In genomic region chr22:34111210-34111824, GRCh38 we compare ENCODE assay signal across 9 cellular contexts.
DNase-seq lines count a peak whose midpoint lies in the region; ATAC-seq and TF ChIP-seq lines count a peak whose summit lies in the region.
"Had no signal": no experiment of that assay in that cellular context is flagged by ENCODE, and none has a peak within 500 bp of the region (broad histone marks: within the 10 kb centered on the region; RNA-seq: fewer than 3 reads in every experiment).

No MANE protein-coding gene starts in this region.

- H3K36me3 ChIP-seq in adrenal gland (replicated peaks in 1 of 2): no peaks in the 10 kb centered on the region

- intact Hi-C loops in activated CD4-positive, alpha-beta T cell treated with anti-CD3 and anti-CD28 coated beads, Interleukin-2, amount 10 ng/mL, durations not matched to agents 24 days and 14 days (cut with micrococcal nuclease): no loop called here
- intact Hi-C loops in adrenal gland (cut with DNase I): loop anchor here (5.0 to 10.0 kb wide), 2 partner anchors 179 to 597 kb away; no protein-coding TSS in a partner anchor

- WGBS in adrenal gland, 4 donors: 3 to 11% (median 9%) methylated on average over 7 of the region's 7 CpGs

- H3K36me3 Mint-ChIP-seq in activated CD4-positive, alpha-beta T cell treated with anti-CD3 and anti-CD28 coated beads, Interleukin-2, amount 10 ng/mL, durations not matched to agents 24 days and 14 days (ENCODE audit: low read depth): no peaks in the 10 kb centered on the region
- H3K36me3 Mint-ChIP-seq: activated naive CD4-positive, alpha-beta T cell treated with anti-CD3 and anti-CD28 coated beads, Interleukin-2, amount 50 U/mL, for 72 hours had no signal

- no peak overlapping the region for H3K27ac Mint-ChIP-seq in activated CD4-positive, alpha-beta T cell treated with anti-CD3 and anti-CD28 coated beads, Interleukin-2, amount 10 ng/mL, durations not matched to agents 24 days and 14 days
- H3K27ac Mint-ChIP-seq in stimulated activated naive CD8-positive, alpha-beta T cell treated with anti-CD3 and anti-CD28 coated beads, Interleukin-15, amount 100 ng/mL, for 72 hours: no peak overlapping the region
- H3K27ac Mint-ChIP-seq: activated naive CD4-positive, alpha-beta T cell treated with anti-CD3 and anti-CD28 coated beads, Interleukin-2, amount 50 U/mL, for 72 hours had no signal

- no peaks in the 10 kb centered on the region for H3K4me1 Mint-ChIP-seq in activated CD4-positive, alpha-beta T cell treated with anti-CD3 and anti-CD28 coated beads, Interleukin-2, amount 10 ng/mL, durations not matched to agents 24 days and 14 days
- no peaks in the 10 kb centered on the region for H3K4me1 Mint-ChIP-seq in stimulated activated naive CD8-positive, alpha-beta T cell treated with anti-CD3 and anti-CD28 coated beads, Interleukin-15, amount 100 ng/mL, for 72 hours

- H3K27ac ChIP-seq in adrenal gland: no peak overlapping the region

- peak; percentile 38 to 67 (median 60) for TF ChIP-seq CTCF in adrenal gland (IDR thresholded peaks at IDR 0.05)

- no peaks in the 10 kb centered on the region for H3K27me3 Mint-ChIP-seq in activated CD4-positive, alpha-beta T cell treated with anti-CD3 and anti-CD28 coated beads, Interleukin-2, amount 10 ng/mL, durations not matched to agents 24 days and 14 days
- H3K27me3 Mint-ChIP-seq in stimulated activated naive CD8-positive, alpha-beta T cell treated with anti-CD3 and anti-CD28 coated beads, Interleukin-15, amount 100 ng/mL, for 72 hours: no peaks in the 10 kb centered on the region

- peaks cover 5% of the 10 kb centered on the region for H3K27me3 ChIP-seq in adrenal gland

- H3K4me3 Mint-ChIP-seq in activated CD4-positive, alpha-beta T cell treated with anti-CD3 and anti-CD28 coated beads, Interleukin-2, amount 10 ng/mL, durations not matched to agents 24 days and 14 days: no peak overlapping the region
- H3K4me3 Mint-ChIP-seq in stimulated activated naive CD8-positive, alpha-beta T cell treated with anti-CD3 and anti-CD28 coated beads, Interleukin-15, amount 100 ng/mL, for 72 hours: no peak overlapping the region

- H3K4me3 ChIP-seq in adrenal gland: no peak overlapping the region

- no peak for TF ChIP-seq POLR2A in adrenal gland (IDR thresholded peaks at IDR 0.05)

- no peak for ATAC-seq in stimulated activated naive CD8-positive, alpha-beta T cell treated with anti-CD3 and anti-CD28 coated beads, Interleukin-15, amount 100 ng/mL, for 72 hours
- no peak for ATAC-seq in GM18867 (IDR thresholded peaks at IDR 0.05; ENCODE audit: unreplicated experiment)
- no peak for ATAC-seq in HG03039 (IDR thresholded peaks at IDR 0.05; ENCODE audit: unreplicated experiment)

- no peaks in the 10 kb centered on the region for H3K9me3 ChIP-seq in adrenal gland (replicated peaks in 1 of 3)

- peak; percentile 61 for DNase-seq in activated CD4-positive, alpha-beta T cell treated with anti-CD3 and anti-CD28 coated beads, Interleukin-2, amount 10 ng/mL, durations not matched to agents 24 days and 14 days
- no peak for DNase-seq in activated CD4-positive, alpha-beta T cell treated with anti-CD3 and anti-CD28 coated beads, Interleukin-2, amount 50 U/mL, for 1 hour
- DNase-seq in Kasumi-1 (lab: John Stamatoyannopoulos, UW): peak; percentile 6 to 42
- peak; percentile 21 to 64 (median 34) for DNase-seq in adrenal gland
- DNase-seq in iPS-NIHi11 (ENCODE audit: low spot score): peak; percentile 64
- peak; percentile 1 to 13 for DNase-seq in stimulated activated naive CD8-positive, alpha-beta T cell treated with anti-CD3 and anti-CD28 coated beads, Interleukin-15, amount 100 ng/mL, for 72 hours

- H3K9me3 Mint-ChIP-seq in activated CD4-positive, alpha-beta T cell treated with anti-CD3 and anti-CD28 coated beads, Interleukin-2, amount 10 ng/mL, durations not matched to agents 24 days and 14 days: no peaks in the 10 kb centered on the region
- no peaks in the 10 kb centered on the region for H3K9me3 Mint-ChIP-seq in stimulated activated naive CD8-positive, alpha-beta T cell treated with anti-CD3 and anti-CD28 coated beads, Interleukin-15, amount 100 ng/mL, for 72 hours

- H3K4me1 ChIP-seq in adrenal gland (replicated peaks in 1 of 2): no peaks in the 10 kb centered on the region
